In the genomic region with DNA sequence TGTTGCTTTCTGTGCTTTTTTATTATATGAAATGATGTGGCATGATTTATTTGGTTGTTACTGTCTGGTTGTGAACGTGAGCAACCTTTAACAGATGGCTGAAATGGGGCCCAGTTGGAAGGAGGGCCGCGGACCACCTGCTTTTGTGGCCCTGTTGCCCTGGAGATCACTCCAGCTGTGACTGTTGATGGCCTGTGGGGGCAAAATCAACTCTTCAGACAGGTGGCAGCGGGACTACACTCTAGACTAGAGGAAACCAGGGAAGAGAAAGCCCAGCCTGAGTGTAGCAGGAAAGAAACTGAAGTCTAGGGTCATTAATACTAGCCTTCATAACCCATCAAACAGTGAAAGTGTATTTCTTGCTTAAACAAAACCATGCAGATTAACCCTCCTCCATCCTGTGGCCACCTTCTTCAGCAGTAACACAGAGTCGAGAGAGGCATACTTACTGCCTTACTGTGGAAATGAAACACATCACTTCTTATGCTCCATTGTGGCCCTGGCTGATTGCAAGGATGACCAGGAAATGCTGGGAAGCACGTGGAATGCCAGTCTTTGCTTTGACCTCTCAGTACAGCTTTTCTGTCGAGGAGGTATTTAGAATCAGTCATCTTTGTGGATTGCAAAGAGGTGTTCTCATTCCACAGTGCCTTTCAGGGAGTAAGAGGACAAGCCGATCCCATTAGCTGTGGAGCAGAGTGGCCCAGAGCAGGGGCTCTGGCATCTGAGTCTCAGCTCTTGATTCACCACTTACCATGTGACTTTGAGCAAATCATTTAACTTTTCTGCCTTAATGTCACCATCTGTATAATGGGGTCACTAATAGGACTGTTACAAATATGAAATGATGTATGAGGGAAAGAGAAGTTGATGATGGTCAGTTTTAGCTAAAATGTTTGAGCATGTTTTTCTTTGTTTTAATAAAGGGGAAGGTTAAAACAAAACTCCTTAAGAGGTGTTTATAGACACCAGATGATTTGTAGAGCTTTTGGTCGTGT, we compare ENCODE assay signal across 10 cellular contexts.
A peak's percentile ranks its signal among the peaks of the same experiment; 100 is the strongest.
DNase-seq lines count a peak whose midpoint lies in the region; ATAC-seq and TF ChIP-seq lines count a peak whose summit lies in the region.
"Had no signal": no experiment of that assay in that cellular context is flagged by ENCODE, and none has a peak within 500 bp of the region (broad histone marks: within the 10 kb centered on the region; RNA-seq: fewer than 3 reads in every experiment).

No MANE protein-coding gene starts in this region.

- H3K4me1 ChIP-seq in gastroesophageal sphincter (peaks cover 6 to 62% (median 54%) of the 10 kb centered on the region in 3 donors), transverse colon (peaks cover 7 to 42% (median 18%) of the 10 kb centered on the region in 4 donors)

- TF ChIP-seq EP300 in gastroesophageal sphincter (IDR thresholded peaks at IDR 0.05) (no peak), transverse colon (IDR thresholded peaks at IDR 0.05; ENCODE audit: low read depth) (no peak)

- DNase-seq in activated naive CD8-positive, alpha-beta T cell treated with anti-CD3 and anti-CD28 coated beads, Interleukin-2, amount 50 U/mL, for 24 hours, result no peak
- DNase-seq in NCI-H69 (lab: John Stamatoyannopoulos, UW), result peak; percentile 95
- no peak for DNase-seq in transverse colon
- no peak for DNase-seq in lower leg skin (ENCODE audit: low spot score in 2 of 2)
- DNase-seq in NCI-H526 treated with DMSO at 0.1 percent for 48 hours (lab: John Stamatoyannopoulos, UW), result no peak
- DNase-seq: mucosa of descending colon, OCI-M1 had no signal

- no peaks in the 10 kb centered on the region for H3K27me3 Mint-ChIP-seq in activated naive CD8-positive, alpha-beta T cell
- no peaks in the 10 kb centered on the region for H3K27me3 Mint-ChIP-seq in activated naive CD8-positive, alpha-beta T cell treated with anti-CD3 and anti-CD28 coated beads, Interleukin-2, amount 50 U/mL, for 24 hours

- H3K36me3 Mint-ChIP-seq in activated naive CD8-positive, alpha-beta T cell, result peaks cover 3% of the 10 kb centered on the region
- H3K36me3 Mint-ChIP-seq in activated naive CD8-positive, alpha-beta T cell treated with anti-CD3 and anti-CD28 coated beads, Interleukin-2, amount 50 U/mL, for 24 hours (ENCODE audit: low read depth), result peaks cover 5% of the 10 kb centered on the region

- intact Hi-C loops in transverse colon (cut with DNase I; ENCODE audit: low total_unique reads) (no loop called here), lower leg skin (cut with DNase I; ENCODE audit: low total_unique reads) (no loop called here)

- H3K27ac Mint-ChIP-seq in activated naive CD8-positive, alpha-beta T cell, result peak overlapping the region; percentile 11
- no peak overlapping the region for H3K27ac Mint-ChIP-seq in activated naive CD8-positive, alpha-beta T cell treated with anti-CD3 and anti-CD28 coated beads, Interleukin-2, amount 50 U/mL, for 24 hours

- ATAC-seq in activated naive CD8-positive, alpha-beta T cell treated with anti-CD3 and anti-CD28 coated beads, Interleukin-2, amount 50 U/mL, for 24 hours, result no peak
- ATAC-seq in gastroesophageal sphincter (no peak), GM18868 (IDR thresholded peaks at IDR 0.05; ENCODE audit: unreplicated experiment) (no peak)
- ATAC-seq: mucosa of descending colon had no signal

- WGBS in gastroesophageal sphincter (ENCODE audit: low coverage in 1 of 2), 2 donors, result 68 to 74% methylated on average over 6 to 9 of the region's 9 CpGs
- 57 to 68% methylated on average over 7 to 9 of the region's 9 CpGs for WGBS in transverse colon (ENCODE audit: low coverage in 1 of 2), 2 donors
- 77% methylated on average over 9 of the region's 9 CpGs for WGBS in lower leg skin, 2 donors

- H3K9me3 ChIP-seq in gastroesophageal sphincter (no peaks in the 10 kb centered on the region), transverse colon (no peaks in the 10 kb centered on the region)
- H3K9me3 ChIP-seq: mucosa of descending colon had no signal

- H3K4me3 Mint-ChIP-seq in activated naive CD8-positive, alpha-beta T cell, result no peak overlapping the region
- H3K4me3 Mint-ChIP-seq in activated naive CD8-positive, alpha-beta T cell treated with anti-CD3 and anti-CD28 coated beads, Interleukin-2, amount 50 U/mL, for 24 hours, result no peak overlapping the region

- no peaks in the 10 kb centered on the region for H3K9me3 Mint-ChIP-seq in activated naive CD8-positive, alpha-beta T cell (ENCODE audit: low read depth)
- no peaks in the 10 kb centered on the region for H3K9me3 Mint-ChIP-seq in activated naive CD8-positive, alpha-beta T cell treated with anti-CD3 and anti-CD28 coated beads, Interleukin-2, amount 50 U/mL, for 24 hours

- H3K36me3 ChIP-seq in gastroesophageal sphincter, result no peaks in the 10 kb centered on the region
- no peaks in the 10 kb centered on the region for H3K36me3 ChIP-seq in transverse colon

- in situ Hi-C loops in transverse colon (cut with MboI; ENCODE audit: low pct_ligation_motif_present in 1 of 4, low pct_unique_long_range_greater_than_20kb in 1 of 4, low sequenced_read_pairs in 3 of 4), result no loop called here

- H3K4me3 ChIP-seq in gastroesophageal sphincter (no peak overlapping the region), transverse colon (no peak overlapping the region), lower leg skin (ENCODE audit: low read depth, poor library complexity, severe bottlenecking) (no peak overlapping the region)
- H3K4me3 ChIP-seq: mucosa of descending colon had no signal

- TF ChIP-seq CTCF in gastroesophageal sphincter (IDR thresholded peaks at IDR 0.05) (no peak), transverse colon (IDR thresholded peaks at IDR 0.05) (no peak), lower leg skin (IDR thresholded peaks at IDR 0.05) (no peak)

- H3K27me3 ChIP-seq in gastroesophageal sphincter, result no peaks in the 10 kb centered on the region
- no peaks in the 10 kb centered on the region for H3K27me3 ChIP-seq in transverse colon

- TF ChIP-seq POLR2A in gastroesophageal sphincter (IDR thresholded peaks at IDR 0.05), result no peak
- no peak for TF ChIP-seq POLR2A in transverse colon (IDR thresholded peaks at IDR 0.05)
- no peak for TF ChIP-seq POLR2A in lower leg skin (IDR thresholded peaks at IDR 0.05)

- H3K27ac ChIP-seq in gastroesophageal sphincter, result peak overlapping the region in 3 of 4 donors; percentile 42 to 61 (median 52)
- peak overlapping the region in 3 of 4 donors; percentile 4 to 40 (median 14) for H3K27ac ChIP-seq in transverse colon

- H3K4me1 Mint-ChIP-seq in activated naive CD8-positive, alpha-beta T cell (ENCODE audit: low read depth), result peaks cover 32% of the 10 kb centered on the region
- H3K4me1 Mint-ChIP-seq in activated naive CD8-positive, alpha-beta T cell treated with anti-CD3 and anti-CD28 coated beads, Interleukin-2, amount 50 U/mL, for 24 hours, result peaks cover 39% of the 10 kb centered on the region
